8 cellular contexts compared by ENCODE assay signal in the genomic region with DNA sequence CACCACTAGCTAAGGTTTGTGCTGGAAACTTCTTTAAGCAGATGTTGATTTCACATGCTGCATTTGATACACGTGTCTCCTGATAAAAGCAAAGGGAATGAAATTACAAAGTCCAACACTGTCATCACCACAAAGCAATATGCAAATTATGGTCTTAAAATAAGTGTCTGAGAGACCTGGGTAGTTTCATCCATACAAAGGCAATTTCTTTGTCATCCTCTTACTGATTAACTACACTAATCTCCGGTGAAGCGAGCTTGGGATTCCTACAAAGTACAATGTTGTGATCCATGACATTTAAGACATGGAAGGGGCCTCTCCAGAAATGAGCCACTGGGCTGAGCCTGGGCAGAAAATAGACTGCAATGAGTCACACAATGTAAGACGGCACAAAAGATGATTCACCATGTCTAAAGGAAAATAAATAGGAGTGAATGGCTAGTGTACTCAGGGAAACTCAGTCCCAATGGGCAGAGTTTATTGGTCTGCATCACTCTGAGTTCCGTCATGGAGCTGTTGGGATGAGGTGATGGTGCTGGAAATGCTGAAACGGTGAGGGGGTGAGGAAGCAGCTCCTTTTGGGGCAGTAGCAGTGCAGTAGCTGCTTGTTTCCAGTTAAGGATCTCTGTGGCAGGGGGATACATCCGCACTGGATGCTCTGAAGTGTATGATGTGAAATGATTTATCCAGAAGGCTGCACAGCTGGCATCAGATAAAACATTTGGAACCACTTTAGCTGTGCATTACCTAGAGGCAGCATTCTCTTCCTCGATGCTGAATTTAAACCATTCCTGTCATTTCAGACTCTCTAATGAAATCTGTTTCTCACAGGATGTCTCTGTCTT.
DNase-seq lines count a peak whose midpoint lies in the region; ATAC-seq and TF ChIP-seq lines count a peak whose summit lies in the region.

No MANE protein-coding gene starts in this region.

- DNase-seq in AG09319 (ENCODE audit: extremely low read depth, low read depth) (peak; percentile 75), SW480 (ENCODE audit: low spot score) (peak; percentile 56), right atrium auricular region (ENCODE audit: low spot score) (peak; percentile 72), thoracic aorta (ENCODE audit: low spot score) (peak; percentile 31), NCI-H2196 (lab: John Stamatoyannopoulos, UW; ENCODE audit: unreplicated experiment) (no peak), WTC11 (ENCODE audit: low spot score) (no peak)

- H3K4me1 ChIP-seq in right atrium auricular region (peaks cover 0 to 35% of the 10 kb centered on the region in 2 donors), thoracic aorta (ENCODE audit: control insufficient read depth in 1 of 2, low read depth in 2 of 2) (peaks cover 7 to 25% of the 10 kb centered on the region in 2 donors)

- H3K9me3 ChIP-seq in right atrium auricular region (peaks cover 0 to 6% of the 10 kb centered on the region in 2 donors), thoracic aorta (no peaks in the 10 kb centered on the region)

- H3K27ac ChIP-seq in right atrium auricular region (peak overlapping the region; percentile 82 to 89), thoracic aorta (peak overlapping the region; percentile 55 to 75)

- ATAC-seq in GM19397 (IDR thresholded peaks at IDR 0.05; ENCODE audit: unreplicated experiment) (peak; percentile 87), HG03175 (IDR thresholded peaks at IDR 0.05; ENCODE audit: unreplicated experiment) (peak; percentile 88), thoracic aorta (ENCODE audit: insufficient number of reproducible peaks, low FRiP score, low read depth) (peak; percentile 99), WTC11 (no peak)

- H3K27me3 ChIP-seq in right atrium auricular region (no peaks in the 10 kb centered on the region), thoracic aorta (replicated peaks; ENCODE audit: insufficient read depth) (no peaks in the 10 kb centered on the region)

- TF ChIP-seq CTCF in AG09319 (IDR thresholded peaks at IDR 0.05; ENCODE audit: low read depth, low read length): no peak
- TF ChIP-seq CTCF in right atrium auricular region (IDR thresholded peaks at IDR 0.05): no peak
- no peak for TF ChIP-seq CTCF in thoracic aorta (IDR thresholded peaks at IDR 0.05)
- no peak for TF ChIP-seq CTCF in WTC11 (IDR thresholded peaks at IDR 0.05)

- H3K4me3 Mint-ChIP-seq in WTC11: no peak overlapping the region

- H3K36me3 Mint-ChIP-seq in WTC11: no peaks in the 10 kb centered on the region

- no peaks in the 10 kb centered on the region for H3K27me3 Mint-ChIP-seq in WTC11 (ENCODE audit: low read depth)

- CTCF ChIA-PET in WTC11 (lab: Charles Lee): no interaction called here

- no peaks in the 10 kb centered on the region for H3K36me3 ChIP-seq in right atrium auricular region
- H3K36me3 ChIP-seq in thoracic aorta: no peaks in the 10 kb centered on the region

- H3K4me1 Mint-ChIP-seq in WTC11: no peaks in the 10 kb centered on the region

- H3K9me3 Mint-ChIP-seq in WTC11: no peaks in the 10 kb centered on the region

- POLR2A ChIA-PET in WTC11 (lab: Charles Lee): no interaction called here

- no peak overlapping the region for H3K27ac Mint-ChIP-seq in WTC11

- H3K4me3 ChIP-seq in right atrium auricular region (no peak overlapping the region), thoracic aorta (peak overlapping the region; percentile 57)

TF ChIP-seq in WTC11, 78 proteins besides CTCF, POLR2A, EP300 and RAD21:
- no peak for TF ChIP-seq RORB (CRISPR knock-in tag; IDR thresholded peaks at IDR 0.05)
- no peak for TF ChIP-seq ZNF317 (CRISPR knock-in tag; IDR thresholded peaks at IDR 0.05; ENCODE audit: borderline replicate concordance, low read depth)
- TF ChIP-seq ZNF396 (CRISPR knock-in tag; IDR thresholded peaks at IDR 0.05; ENCODE audit: borderline replicate concordance): no peak
- TF ChIP-seq OVOL2 (CRISPR knock-in tag; IDR thresholded peaks at IDR 0.05; ENCODE audit: borderline replicate concordance): no peak
- TF ChIP-seq, protein P1, sequence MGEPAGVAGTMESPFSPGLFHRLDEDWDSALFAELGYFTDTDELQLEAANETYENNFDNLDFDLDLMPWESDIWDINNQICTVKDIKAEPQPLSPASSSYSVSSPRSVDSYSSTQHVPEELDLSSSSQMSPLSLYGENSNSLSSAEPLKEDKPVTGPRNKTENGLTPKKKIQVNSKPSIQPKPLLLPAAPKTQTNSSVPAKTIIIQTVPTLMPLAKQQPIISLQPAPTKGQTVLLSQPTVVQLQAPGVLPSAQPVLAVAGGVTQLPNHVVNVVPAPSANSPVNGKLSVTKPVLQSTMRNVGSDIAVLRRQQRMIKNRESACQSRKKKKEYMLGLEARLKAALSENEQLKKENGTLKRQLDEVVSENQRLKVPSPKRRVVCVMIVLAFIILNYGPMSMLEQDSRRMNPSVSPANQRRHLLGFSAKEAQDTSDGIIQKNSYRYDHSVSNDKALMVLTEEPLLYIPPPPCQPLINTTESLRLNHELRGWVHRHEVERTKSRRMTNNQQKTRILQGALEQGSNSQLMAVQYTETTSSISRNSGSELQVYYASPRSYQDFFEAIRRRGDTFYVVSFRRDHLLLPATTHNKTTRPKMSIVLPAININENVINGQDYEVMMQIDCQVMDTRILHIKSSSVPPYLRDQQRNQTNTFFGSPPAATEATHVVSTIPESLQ (CRISPR knock-in tag; IDR thresholded peaks at IDR 0.05): no peak
- no peak for TF ChIP-seq PRRX2 (CRISPR knock-in tag; IDR thresholded peaks at IDR 0.05)
- TF ChIP-seq JAZF1 (CRISPR knock-in tag; IDR thresholded peaks at IDR 0.05): no peak
- TF ChIP-seq, protein P2, sequence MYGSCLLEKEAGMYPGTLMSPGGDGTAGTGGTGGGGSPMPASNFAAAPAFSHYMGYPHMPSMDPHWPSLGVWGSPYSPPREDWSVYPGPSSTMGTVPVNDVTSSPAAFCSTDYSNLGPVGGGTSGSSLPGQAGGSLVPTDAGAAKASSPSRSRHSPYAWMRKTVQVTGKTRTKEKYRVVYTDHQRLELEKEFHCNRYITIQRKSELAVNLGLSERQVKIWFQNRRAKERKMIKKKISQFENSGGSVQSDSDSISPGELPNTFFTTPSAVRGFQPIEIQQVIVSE (CRISPR knock-in tag; IDR thresholded peaks at IDR 0.05; ENCODE audit: borderline replicate concordance): no peak
- TF ChIP-seq NFATC4 (CRISPR knock-in tag; IDR thresholded peaks at IDR 0.05): no peak
- no peak for TF ChIP-seq TP53 (CRISPR knock-in tag; IDR thresholded peaks at IDR 0.05)
- no peak for TF ChIP-seq TEAD1 (CRISPR knock-in tag; IDR thresholded peaks at IDR 0.05)
- no peak for TF ChIP-seq RELA (CRISPR knock-in tag; IDR thresholded peaks at IDR 0.05; ENCODE audit: borderline replicate concordance)

Comparison
In these comparisons a context has a peak if more than half of its experiments do, and no peak if none do; other contexts are left out.
1. DNase-seq: peak in AG09319 (single experiment), SW480 (single experiment), right atrium auricular region (single experiment) and thoracic aorta (single experiment); none in NCI-H2196 (single experiment) and WTC11 (single experiment).